Comparison of ENCODE assay signal across 20 cellular contexts in the genomic region with DNA sequence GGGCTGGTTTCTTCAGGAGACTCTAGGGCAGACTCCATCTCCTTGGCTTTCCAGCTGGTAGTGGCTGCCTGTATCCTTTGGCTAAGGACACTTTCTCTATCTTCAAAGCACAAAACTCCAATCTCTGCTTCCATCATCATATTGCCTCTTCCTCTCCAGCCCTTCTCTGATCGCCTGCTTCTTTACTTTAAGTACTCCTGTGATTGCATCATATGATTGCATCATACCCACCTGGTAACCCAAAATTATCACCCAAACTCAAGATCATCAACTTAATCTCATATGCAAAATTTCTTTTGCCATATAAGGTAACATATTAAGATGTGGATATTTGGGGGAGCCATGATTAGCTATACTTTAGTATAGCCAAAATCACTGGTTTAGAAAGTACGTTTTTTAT.
DNase-seq lines count a peak whose midpoint lies in the region; ATAC-seq and TF ChIP-seq lines count a peak whose summit lies in the region.
"Had no signal": no experiment of that assay in that cellular context is flagged by ENCODE, and none has a peak within 500 bp of the region (broad histone marks: within the 10 kb centered on the region; RNA-seq: fewer than 3 reads in every experiment).

No MANE protein-coding gene starts in this region.

- no peak overlapping the region for H3K9ac ChIP-seq in mesenchymal stem cell (ENCODE audit: low read length)

- H3K27ac ChIP-seq in RWPE2 (ENCODE audit: poor library complexity, severe bottlenecking) (peak overlapping the region; percentile 91), mesenchymal stem cell (ENCODE audit: low read length, poor library complexity, severe bottlenecking) (peak overlapping the region; percentile 95), aorta (ENCODE audit: low read depth in 1 of 2, low read length in 2 of 2) (no peak overlapping the region), upper lobe of left lung (no peak overlapping the region)
- H3K27ac ChIP-seq: thyroid gland had no signal

- no peak for TF ChIP-seq RAD21 in Ishikawa (IDR thresholded peaks at IDR 0.05; ENCODE audit: low read depth)

- no peak overlapping the region for H3K4ac ChIP-seq in mesenchymal stem cell (ENCODE audit: low read depth in 1 of 2, low read length in 2 of 2)

- DNase-seq in DMS53 treated with DMSO at 0.1 percent for 48 hours (lab: John Stamatoyannopoulos, UW; ENCODE audit: unreplicated experiment) (peak; percentile 87), RWPE2 (ENCODE audit: low spot score) (no peak), mesenchymal stem cell (no peak), aorta (no peak), upper lobe of left lung (no peak)
- no peak for DNase-seq in stimulated activated CD4-positive, alpha-beta T cell treated with anti-CD3 and anti-CD28 coated beads, Interleukin-2, amount 100 ng/mL, for 48 hours
- DNase-seq: activated CD4-positive, alpha-beta T cell treated with anti-CD3 and anti-CD28 coated beads, Interleukin-2, amount 50 U/mL, for 1 hour; activated CD8-positive, alpha-beta memory T cell treated with anti-CD3 and anti-CD28 coated beads, Interleukin-2, amount 50 U/mL, for 48 hours; activated effector memory CD4-positive, alpha-beta T cell treated with Interleukin-2 at 50 U/mL for 16 hours; Caco-2; erythroblast; H7; Karpas-422; kidney glomerular epithelial cell; natural killer cell; SIG-M5; stimulated activated CD4-positive, alpha-beta T cell treated with anti-CD3 and anti-CD28 coated beads, Interleukin-1b, Interleukin-23, amount 100 ng/mL, for 48 hours; stimulated activated naive CD4-positive, alpha-beta T cell treated with Interleukin-2 at 50 U/mL for 16 hours; thyroid gland had no signal

- peaks cover 63% of the 10 kb centered on the region for H3K4me1 ChIP-seq in RWPE2 (ENCODE audit: insufficient read depth, poor library complexity, severe bottlenecking)
- H3K4me1 ChIP-seq in mesenchymal stem cell (ENCODE audit: control insufficient read depth, insufficient read depth, low read depth, low read length): peaks cover 1% of the 10 kb centered on the region
- no peaks in the 10 kb centered on the region for H3K4me1 ChIP-seq in aorta (ENCODE audit: control insufficient read depth in 1 of 2, insufficient read depth in 2 of 2, low read length in 2 of 2)
- H3K4me1 ChIP-seq in upper lobe of left lung: no peaks in the 10 kb centered on the region
- H3K4me1 ChIP-seq: Caco-2, thyroid gland had no signal

- ATAC-seq in RWPE2 (ENCODE audit: low read depth) (no peak), aorta (ENCODE audit: low FRiP score) (no peak), upper lobe of left lung (ENCODE audit: low FRiP score in 2 of 2) (no peak)
- ATAC-seq: natural killer cell had no signal

- no peak overlapping the region for H3K4me2 ChIP-seq in mesenchymal stem cell (ENCODE audit: low read length, poor library complexity, severe bottlenecking)

- TF ChIP-seq POLR2A in upper lobe of left lung (IDR thresholded peaks at IDR 0.05): no peak

- H2AFZ ChIP-seq in mesenchymal stem cell (ENCODE audit: low read depth, low read length): no peak overlapping the region

- no peak overlapping the region for H3K14ac ChIP-seq in mesenchymal stem cell (ENCODE audit: low read length in 2 of 2)

- peak overlapping the region; percentile 7 for H2AK5ac ChIP-seq in mesenchymal stem cell (ENCODE audit: low read length, severe bottlenecking)

- intact Hi-C loops in aorta (cut with DNase I): no loop called here

- H3K18ac ChIP-seq in mesenchymal stem cell (ENCODE audit: low read depth in 1 of 2, low read length in 2 of 2): no peak overlapping the region

- H3K36me3 ChIP-seq in RWPE2 (ENCODE audit: low read depth) (no peaks in the 10 kb centered on the region), mesenchymal stem cell (ENCODE audit: control insufficient read depth in 1 of 2, insufficient read depth in 2 of 2, low read depth in 1 of 2, low read length in 2 of 2) (no peaks in the 10 kb centered on the region), aorta (ENCODE audit: control insufficient read depth in 1 of 2, insufficient read depth in 2 of 2, low read length in 1 of 2) (no peaks in the 10 kb centered on the region), upper lobe of left lung (no peaks in the 10 kb centered on the region)
- H3K36me3 ChIP-seq: thyroid gland had no signal

- H4K8ac ChIP-seq in mesenchymal stem cell (ENCODE audit: low read length): no peak overlapping the region

- no peak overlapping the region for H2BK5ac ChIP-seq in mesenchymal stem cell (ENCODE audit: low read depth, low read length, poor library complexity, severe bottlenecking)

- H3K27me3 ChIP-seq in RWPE2 (ENCODE audit: insufficient read depth, poor library complexity, severe bottlenecking) (no peaks in the 10 kb centered on the region), mesenchymal stem cell (ENCODE audit: control insufficient read depth in 1 of 2, insufficient read depth in 1 of 2, low read length in 2 of 2) (no peaks in the 10 kb centered on the region), aorta (ENCODE audit: control insufficient read depth in 1 of 2, insufficient read depth in 2 of 2, low read length in 1 of 2) (no peaks in the 10 kb centered on the region), upper lobe of left lung (no peaks in the 10 kb centered on the region)
- H3K27me3 ChIP-seq: thyroid gland had no signal

- no peak overlapping the region for H4K91ac ChIP-seq in mesenchymal stem cell (ENCODE audit: low read length)

- TF ChIP-seq EP300 in Ishikawa (IDR thresholded peaks at IDR 0.05; ENCODE audit: borderline replicate concordance): no peak
- TF ChIP-seq EP300 in upper lobe of left lung (IDR thresholded peaks at IDR 0.05): no peak

- H2BK12ac ChIP-seq in mesenchymal stem cell (ENCODE audit: low read length in 2 of 2): no peak overlapping the region

- no peak overlapping the region for H3K23ac ChIP-seq in mesenchymal stem cell (ENCODE audit: low read length in 2 of 2)

- H3K9me3 ChIP-seq in RWPE2 (ENCODE audit: severe bottlenecking): no peaks in the 10 kb centered on the region
- no peaks in the 10 kb centered on the region for H3K9me3 ChIP-seq in mesenchymal stem cell (ENCODE audit: control insufficient read depth, low read length)
- H3K9me3 ChIP-seq in aorta (ENCODE audit: control insufficient read depth, low read length): no peaks in the 10 kb centered on the region
- no peaks in the 10 kb centered on the region for H3K9me3 ChIP-seq in upper lobe of left lung
- H3K9me3 ChIP-seq: Caco-2, thyroid gland had no signal

- WGBS in mesenchymal stem cell: 79% methylated on average over 1 of the region's 2 CpGs
- 91 to 92% methylated on average over 2 of the region's 2 CpGs for WGBS in aorta, 2 donors
- WGBS in upper lobe of left lung, 2 donors: 57 to 61% methylated on average over 2 of the region's 2 CpGs

- H3K4me3 ChIP-seq in RWPE2 (ENCODE audit: severe bottlenecking) (no peak overlapping the region), mesenchymal stem cell (ENCODE audit: insufficient read depth in 1 of 2, low read depth in 1 of 2, low read length in 2 of 2) (no peak overlapping the region), aorta (ENCODE audit: low read length in 2 of 2) (no peak overlapping the region), upper lobe of left lung (no peak overlapping the region)
- H3K4me3 ChIP-seq: thyroid gland had no signal

- no peaks in the 10 kb centered on the region for H3K79me1 ChIP-seq in mesenchymal stem cell (replicated peaks; ENCODE audit: low read length, poor library complexity, severe bottlenecking)

- no peak overlapping the region for H2BK120ac ChIP-seq in mesenchymal stem cell (ENCODE audit: low read depth, low read length)

- no peak overlapping the region for H2BK15ac ChIP-seq in mesenchymal stem cell (ENCODE audit: low read depth, poor library complexity, severe bottlenecking)

- TF ChIP-seq CTCF in RWPE2 (IDR thresholded peaks at IDR 0.05; ENCODE audit: poor library complexity, severe bottlenecking) (no peak), upper lobe of left lung (IDR thresholded peaks at IDR 0.05) (no peak)

TF ChIP-seq in Ishikawa, 13 proteins besides CTCF, POLR2A, EP300 and RAD21:
- TF ChIP-seq, protein P1, sequence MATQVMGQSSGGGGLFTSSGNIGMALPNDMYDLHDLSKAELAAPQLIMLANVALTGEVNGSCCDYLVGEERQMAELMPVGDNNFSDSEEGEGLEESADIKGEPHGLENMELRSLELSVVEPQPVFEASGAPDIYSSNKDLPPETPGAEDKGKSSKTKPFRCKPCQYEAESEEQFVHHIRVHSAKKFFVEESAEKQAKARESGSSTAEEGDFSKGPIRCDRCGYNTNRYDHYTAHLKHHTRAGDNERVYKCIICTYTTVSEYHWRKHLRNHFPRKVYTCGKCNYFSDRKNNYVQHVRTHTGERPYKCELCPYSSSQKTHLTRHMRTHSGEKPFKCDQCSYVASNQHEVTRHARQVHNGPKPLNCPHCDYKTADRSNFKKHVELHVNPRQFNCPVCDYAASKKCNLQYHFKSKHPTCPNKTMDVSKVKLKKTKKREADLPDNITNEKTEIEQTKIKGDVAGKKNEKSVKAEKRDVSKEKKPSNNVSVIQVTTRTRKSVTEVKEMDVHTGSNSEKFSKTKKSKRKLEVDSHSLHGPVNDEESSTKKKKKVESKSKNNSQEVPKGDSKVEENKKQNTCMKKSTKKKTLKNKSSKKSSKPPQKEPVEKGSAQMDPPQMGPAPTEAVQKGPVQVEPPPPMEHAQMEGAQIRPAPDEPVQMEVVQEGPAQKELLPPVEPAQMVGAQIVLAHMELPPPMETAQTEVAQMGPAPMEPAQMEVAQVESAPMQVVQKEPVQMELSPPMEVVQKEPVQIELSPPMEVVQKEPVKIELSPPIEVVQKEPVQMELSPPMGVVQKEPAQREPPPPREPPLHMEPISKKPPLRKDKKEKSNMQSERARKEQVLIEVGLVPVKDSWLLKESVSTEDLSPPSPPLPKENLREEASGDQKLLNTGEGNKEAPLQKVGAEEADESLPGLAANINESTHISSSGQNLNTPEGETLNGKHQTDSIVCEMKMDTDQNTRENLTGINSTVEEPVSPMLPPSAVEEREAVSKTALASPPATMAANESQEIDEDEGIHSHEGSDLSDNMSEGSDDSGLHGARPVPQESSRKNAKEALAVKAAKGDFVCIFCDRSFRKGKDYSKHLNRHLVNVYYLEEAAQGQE (IDR thresholded peaks at IDR 0.05; ENCODE audit: low read depth): no peak
- TF ChIP-seq, protein P2, sequence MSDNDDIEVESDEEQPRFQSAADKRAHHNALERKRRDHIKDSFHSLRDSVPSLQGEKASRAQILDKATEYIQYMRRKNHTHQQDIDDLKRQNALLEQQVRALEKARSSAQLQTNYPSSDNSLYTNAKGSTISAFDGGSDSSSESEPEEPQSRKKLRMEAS (IDR thresholded peaks at IDR 0.05): no peak
- TF ChIP-seq TAF1 (IDR thresholded peaks at IDR 0.05; ENCODE audit: low read depth) (no peak), TCF12 (IDR thresholded peaks at IDR 0.05; ENCODE audit: low read depth) (no peak), FOXM1 (IDR thresholded peaks at IDR 0.05; ENCODE audit: borderline replicate concordance, low read depth) (no peak), CEBPB (IDR thresholded peaks at IDR 0.05) (peak; percentile 70; the same call in 1 of the 2 replicates)

Comparison
In these comparisons a context has a peak if more than half of its experiments do, and no peak if none do; other contexts are left out.
1. H3K27ac ChIP-seq: peak in RWPE2 (single experiment) and mesenchymal stem cell (single experiment); none in aorta (0 of 2) and upper lobe of left lung (0 of 4).